9 cellular contexts compared by ENCODE assay signal in the genomic region with DNA sequence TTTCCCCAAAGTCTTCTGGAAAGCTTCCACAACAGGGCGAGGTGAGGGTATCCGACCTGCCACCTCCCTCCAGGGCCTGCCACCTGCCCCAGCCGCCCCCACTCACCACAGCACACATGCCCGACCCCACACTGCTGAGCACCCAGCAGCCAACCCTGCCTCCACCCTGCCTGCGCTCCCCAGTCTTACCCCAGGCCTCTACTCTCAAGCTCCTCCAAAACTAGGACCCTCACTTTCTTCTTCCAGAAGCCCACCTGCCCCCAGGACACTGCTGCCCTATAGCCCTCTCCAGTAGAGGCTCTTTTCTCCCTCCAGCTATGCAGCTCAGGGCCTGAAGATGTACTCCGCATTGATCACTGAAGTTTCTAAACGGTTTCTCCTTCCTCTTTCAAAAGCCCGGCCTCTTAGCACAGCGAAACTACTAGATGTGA.
DNase-seq lines count a peak whose midpoint lies in the region; ATAC-seq lines count a peak whose summit lies in the region.
"Had no signal": no experiment of that assay in that cellular context is flagged by ENCODE, and none has a peak within 500 bp of the region (broad histone marks: within the 10 kb centered on the region; RNA-seq: fewer than 3 reads in every experiment).

No MANE protein-coding gene starts in this region.

- H3K9ac ChIP-seq in HUES48 (ENCODE audit: low read depth, low read length) (no peak overlapping the region), duodenal mucosa (ENCODE audit: low read depth in 1 of 2, low read length in 2 of 2) (peak overlapping the region; percentile 29 to 35)

- no peaks in the 10 kb centered on the region for H3K36me3 ChIP-seq in HUES48 (ENCODE audit: control insufficient read depth, insufficient read depth, low read length)
- no peaks in the 10 kb centered on the region for H3K36me3 ChIP-seq in duodenal mucosa (ENCODE audit: control insufficient read depth in 1 of 2, insufficient read depth in 2 of 2, low read length in 2 of 2)

- no peaks in the 10 kb centered on the region for H3K36me3 Mint-ChIP-seq in stimulated activated memory B cell treated with anti-CD40 and anti-IgM and Interleukin-4, amounts not matched to agents 10 μg/mL and 1 μg/mL and 100 μg/mL, for 72 hours
- no peaks in the 10 kb centered on the region for H3K36me3 Mint-ChIP-seq in effector memory CD8-positive, alpha-beta T cell (ENCODE audit: insufficient read depth)
- H3K36me3 Mint-ChIP-seq: brain had no signal

- no peak overlapping the region for H3K27ac Mint-ChIP-seq in stimulated activated memory B cell treated with anti-CD40 and anti-IgM and Interleukin-4, amounts not matched to agents 10 μg/mL and 1 μg/mL and 100 μg/mL, for 72 hours
- H3K27ac Mint-ChIP-seq in effector memory CD8-positive, alpha-beta T cell = no peak overlapping the region
- H3K27ac Mint-ChIP-seq: brain had no signal

- no peaks in the 10 kb centered on the region for H3K27me3 Mint-ChIP-seq in stimulated activated memory B cell treated with anti-CD40 and anti-IgM and Interleukin-4, amounts not matched to agents 10 μg/mL and 1 μg/mL and 100 μg/mL, for 72 hours
- peaks cover 0 to 14% of the 10 kb centered on the region in 2 donors for H3K27me3 Mint-ChIP-seq in effector memory CD8-positive, alpha-beta T cell
- H3K27me3 Mint-ChIP-seq: brain had no signal

- H3K27ac ChIP-seq in HUES48 (ENCODE audit: low read depth, low read length) (no peak overlapping the region), duodenal mucosa (ENCODE audit: low read depth, low read length) (peak overlapping the region; percentile 27)

- ATAC-seq in GM18870 (IDR thresholded peaks at IDR 0.05; ENCODE audit: unreplicated experiment) (peak; percentile 35), GM19324 (IDR thresholded peaks at IDR 0.05; ENCODE audit: low FRiP score, unreplicated experiment) (no peak), HG02642 (IDR thresholded peaks at IDR 0.05; ENCODE audit: poor library complexity, unreplicated experiment) (no peak)
- peak; percentile 64 for ATAC-seq in stimulated activated memory B cell treated with anti-CD40 and anti-IgM and Interleukin-4, amounts not matched to agents 10 μg/mL and 1 μg/mL and 100 μg/mL, for 72 hours
- ATAC-seq in effector memory CD8-positive, alpha-beta T cell (replicated peaks) = no peak

- H3K9me3 ChIP-seq in HUES48 (ENCODE audit: control insufficient read depth, insufficient read depth, low read length) (no peaks in the 10 kb centered on the region), duodenal mucosa (ENCODE audit: control insufficient read depth in 1 of 2, low read length in 2 of 2) (no peaks in the 10 kb centered on the region)

- H3K4me3 ChIP-seq in HUES48 (ENCODE audit: low read depth, low read length) (peak overlapping the region; percentile 52), duodenal mucosa (ENCODE audit: low read depth in 1 of 2, low read length in 2 of 2) (peak overlapping the region; percentile 48 to 62)

- H3K4me3 Mint-ChIP-seq in stimulated activated memory B cell treated with anti-CD40 and anti-IgM and Interleukin-4, amounts not matched to agents 10 μg/mL and 1 μg/mL and 100 μg/mL, for 72 hours = no peak overlapping the region
- no peak overlapping the region for H3K4me3 Mint-ChIP-seq in effector memory CD8-positive, alpha-beta T cell
- H3K4me3 Mint-ChIP-seq: brain had no signal

- H3K9me3 Mint-ChIP-seq in stimulated activated memory B cell treated with anti-CD40 and anti-IgM and Interleukin-4, amounts not matched to agents 10 μg/mL and 1 μg/mL and 100 μg/mL, for 72 hours = no peaks in the 10 kb centered on the region
- no peaks in the 10 kb centered on the region for H3K9me3 Mint-ChIP-seq in effector memory CD8-positive, alpha-beta T cell
- H3K9me3 Mint-ChIP-seq: brain had no signal

- H3K4me1 ChIP-seq in HUES48 (ENCODE audit: control insufficient read depth, insufficient read depth, low read length) (peaks cover 43% of the 10 kb centered on the region), duodenal mucosa (ENCODE audit: control insufficient read depth in 1 of 2, insufficient read depth in 2 of 2, low read length in 2 of 2) (peaks cover 23 to 38% of the 10 kb centered on the region in 2 donors)

- peaks cover 69% of the 10 kb centered on the region for H3K27me3 ChIP-seq in HUES48 (ENCODE audit: control insufficient read depth, insufficient read depth, low read length)
- no peaks in the 10 kb centered on the region for H3K27me3 ChIP-seq in duodenal mucosa (ENCODE audit: control insufficient read depth in 1 of 2, insufficient read depth in 2 of 2, low read length in 2 of 2)

- DNase-seq in effector memory CD8-positive, alpha-beta T cell = no peak
- DNase-seq in NCI-H2107 treated with DMSO at 0.1 percent for 48 hours (lab: John Stamatoyannopoulos, UW; ENCODE audit: unreplicated experiment) = no peak

- H3K4me1 Mint-ChIP-seq in stimulated activated memory B cell treated with anti-CD40 and anti-IgM and Interleukin-4, amounts not matched to agents 10 μg/mL and 1 μg/mL and 100 μg/mL, for 72 hours = peaks cover 13% of the 10 kb centered on the region
- H3K4me1 Mint-ChIP-seq in effector memory CD8-positive, alpha-beta T cell (ENCODE audit: low read depth in 2 of 2) = no peaks in the 10 kb centered on the region

Comparison
In these comparisons a context has a peak if more than half of its experiments do, and no peak if none do; other contexts are left out.
1. ATAC-seq: peak in GM18870 (single experiment) and stimulated activated memory B cell treated with anti-CD40 and anti-IgM and Interleukin-4, amounts not matched to agents 10 μg/mL and 1 μg/mL and 100 μg/mL, for 72 hours (single experiment); none in GM19324 (single experiment), HG02642 (single experiment) and effector memory CD8-positive, alpha-beta T cell (single experiment).